In genomic region chr17:8611671-8612298, GRCh38 we compare ENCODE assay signal across 16 cellular contexts. TPM values are rescaled to one million over a fixed set of nuclear protein-coding genes. Genes with fewer than 3 reads are reported as not detected.
A peak's percentile ranks its signal among the peaks of the same experiment; 100 is the strongest.
DNase-seq lines count a peak whose midpoint lies in the region; ATAC-seq and TF ChIP-seq lines count a peak whose summit lies in the region.
"Had no signal": no experiment of that assay in that cellular context is flagged by ENCODE, and none has a peak within 500 bp of the region (broad histone marks: within the 10 kb centered on the region; RNA-seq: fewer than 3 reads in every experiment).

No MANE protein-coding gene starts in this region.

- peaks cover 0 to 9% (median 3%) of the 10 kb centered on the region in 3 donors for H3K36me3 Mint-ChIP-seq in naive thymus-derived CD8-positive, alpha-beta T cell
- H3K36me3 Mint-ChIP-seq: CD8-positive, alpha-beta T cell; T-cell had no signal

- H3K9ac ChIP-seq in KMS-11 = no peak overlapping the region
- H3K9ac ChIP-seq in fibroblast of lung (ENCODE audit: insufficient read depth, low read length) = peak overlapping the region; percentile 23
- H3K9ac ChIP-seq: neural progenitor cell had no signal

- H3K4me3 Mint-ChIP-seq in naive thymus-derived CD8-positive, alpha-beta T cell = no peak overlapping the region
- H3K4me3 Mint-ChIP-seq: activated naive CD8-positive, alpha-beta T cell; CD8-positive, alpha-beta T cell; neural progenitor cell; T-cell had no signal

- H3K27ac Mint-ChIP-seq in naive thymus-derived CD8-positive, alpha-beta T cell = no peak overlapping the region
- H3K27ac Mint-ChIP-seq: activated naive CD8-positive, alpha-beta T cell; CD8-positive, alpha-beta T cell; neural progenitor cell; T-cell had no signal

- H3K4me2 ChIP-seq in KMS-11 = peak overlapping the region; percentile 33; the same call in 1 of the 2 replicates
- H3K4me2 ChIP-seq in fibroblast of lung (ENCODE audit: extremely low read depth, insufficient read depth, low read length) = peak overlapping the region; percentile 76
- H3K4me2 ChIP-seq in osteoblast (ENCODE audit: insufficient read depth, low read length) = peak overlapping the region; percentile 72
- H3K4me2 ChIP-seq: neural progenitor cell had no signal

- H4K20me1 ChIP-seq in KMS-11 (ENCODE audit: insufficient read depth) = no peaks in the 10 kb centered on the region
- H4K20me1 ChIP-seq in fibroblast of lung (ENCODE audit: control insufficient read depth, extremely low read depth, insufficient read depth, low read length) = no peaks in the 10 kb centered on the region
- H4K20me1 ChIP-seq in osteoblast (ENCODE audit: insufficient read depth, low read length) = no peaks in the 10 kb centered on the region

- H3K36me3 ChIP-seq in KMS-11 (ENCODE audit: insufficient read depth) (no peaks in the 10 kb centered on the region), fibroblast of lung (ENCODE audit: control insufficient read depth, insufficient read depth, low read length) (no peaks in the 10 kb centered on the region), osteoblast (ENCODE audit: insufficient read depth, low read length) (no peaks in the 10 kb centered on the region)
- H3K36me3 ChIP-seq: stomach had no signal

- H3K27me3 ChIP-seq in KMS-11 (ENCODE audit: insufficient read depth, low read depth) (no peaks in the 10 kb centered on the region), fibroblast of lung (ENCODE audit: control insufficient read depth, insufficient read depth, low read length) (no peaks in the 10 kb centered on the region), osteoblast (ENCODE audit: insufficient read depth, low read length) (no peaks in the 10 kb centered on the region)
- H3K27me3 ChIP-seq: neural progenitor cell, stomach had no signal

- peaks cover 2 to 22% (median 6%) of the 10 kb centered on the region in 5 donors for H3K27me3 Mint-ChIP-seq in naive thymus-derived CD8-positive, alpha-beta T cell

- TF ChIP-seq CTCF in KMS-11 (conservative IDR thresholded peaks at IDR 0.05; ENCODE audit: low read depth, low read length) = no peak
- peak in 1 of 2 donors; percentile 6 for TF ChIP-seq CTCF in fibroblast of lung (conservative IDR thresholded peaks at IDR 0.05 in 1 of 2, IDR thresholded peaks at IDR 0.05 in 1 of 2; ENCODE audit: low read depth in 1 of 2, low read length in 2 of 2)
- no peak for TF ChIP-seq CTCF in osteoblast (IDR thresholded peaks at IDR 0.05; ENCODE audit: extremely low read depth, low read depth, low read length)

- POLR2A ChIA-PET in naive thymus-derived CD8-positive, alpha-beta T cell (lab: Charles Lee) = no interaction called here

- no peak overlapping the region for H3K4me3 ChIP-seq in KMS-11 (IDR thresholded peaks at IDR 0.05; ENCODE audit: insufficient read depth, low read depth, low read length)
- H3K4me3 ChIP-seq in fibroblast of lung (replicated peaks in 1 of 4; ENCODE audit: control extremely low read depth in 1 of 4, insufficient read depth in 1 of 4, low read depth in 3 of 4, low read length in 4 of 4) = peak overlapping the region; percentile 5 to 62 (median 40)
- H3K4me3 ChIP-seq in osteoblast (ENCODE audit: insufficient read depth, low read length) = peak overlapping the region; percentile 39
- H3K4me3 ChIP-seq: neural progenitor cell had no signal

- H3K27ac ChIP-seq in KMS-11 (no peak overlapping the region), fibroblast of lung (ENCODE audit: insufficient read depth, low read length) (peak overlapping the region; percentile 65), osteoblast (ENCODE audit: low read depth, low read length) (peak overlapping the region; percentile 51)
- H3K27ac ChIP-seq: neural progenitor cell had no signal

- ATAC-seq in GM18909 (IDR thresholded peaks at IDR 0.05; ENCODE audit: poor library complexity, unreplicated experiment) = no peak
- ATAC-seq in naive thymus-derived CD8-positive, alpha-beta T cell = no peak
- ATAC-seq: CD8-positive, alpha-beta T cell; T-cell had no signal

- no peaks in the 10 kb centered on the region for H3K4me1 Mint-ChIP-seq in naive thymus-derived CD8-positive, alpha-beta T cell
- H3K4me1 Mint-ChIP-seq: T-cell had no signal

- H3K4me1 ChIP-seq in KMS-11 (ENCODE audit: low read depth, poor library complexity, severe bottlenecking) (peaks cover 11% of the 10 kb centered on the region), fibroblast of lung (ENCODE audit: control insufficient read depth, extremely low read depth, insufficient read depth, low read length) (peaks cover 7% of the 10 kb centered on the region), osteoblast (ENCODE audit: insufficient read depth, low read length) (peaks cover 26% of the 10 kb centered on the region)

- peak; percentile 50 for DNase-seq in AG08395 (ENCODE audit: low spot score)
- peak; percentile 44 to 88 for DNase-seq in fibroblast of lung (ENCODE audit: low read depth in 2 of 2)
- DNase-seq in osteoblast (ENCODE audit: insufficient read length, low spot score, missing footprints) = no peak
- DNase-seq in mesenteric fat pad (ENCODE audit: low spot score) = no peak
- no peak for DNase-seq in NCI-H526 treated with DMSO at 0.1 percent for 48 hours (lab: John Stamatoyannopoulos, UW)
- DNase-seq in naive thymus-derived CD8-positive, alpha-beta T cell = no peak
- DNase-seq: CD8-positive, alpha-beta T cell; effector CD4-positive, alpha-beta T cell; NCI-H1105; stimulated activated CD4-positive, alpha-beta T cell treated with anti-CD3 and anti-CD28 coated beads, Interleukin-1b, Interleukin-23, amount 100 ng/mL, for 48 hours; stomach; T-cell had no signal

- no peak overlapping the region for H2AFZ ChIP-seq in KMS-11 (ENCODE audit: low read depth)
- H2AFZ ChIP-seq in fibroblast of lung (ENCODE audit: low read length) = peak overlapping the region; percentile 17
- peak overlapping the region; percentile 4 for H2AFZ ChIP-seq in osteoblast (ENCODE audit: low read length)
- H2AFZ ChIP-seq: neural progenitor cell had no signal

- peaks cover 0 to 9% (median 2%) of the 10 kb centered on the region in 9 donors for H3K9me3 Mint-ChIP-seq in naive thymus-derived CD8-positive, alpha-beta T cell

- H3K79me2 ChIP-seq in KMS-11 (ENCODE audit: insufficient read depth, low read depth) = no peaks in the 10 kb centered on the region
- H3K79me2 ChIP-seq in fibroblast of lung (ENCODE audit: control insufficient read depth, insufficient read depth, low read length) = peaks cover 11% of the 10 kb centered on the region
- peaks cover 28% of the 10 kb centered on the region for H3K79me2 ChIP-seq in osteoblast (ENCODE audit: insufficient read depth, low read length)

- H3K9me3 ChIP-seq in fibroblast of lung (ENCODE audit: control insufficient read depth, insufficient read depth, low read depth, low read length) = no peaks in the 10 kb centered on the region
- H3K9me3 ChIP-seq in osteoblast (ENCODE audit: low read depth, low read length) = no peaks in the 10 kb centered on the region

RNA-seq across cellular contexts. Expression of gene MYH10, which starts 18.7 kb away (rescaled TPM):
- total RNA-seq in fibroblast of lung = 100 and 104 TPM in 2 replicates
- 54.6 and 66.2 TPM in 2 replicates for polyA plus RNA-seq in fibroblast of lung
- 56.2 and 63.6 TPM in 2 replicates for polyA plus RNA-seq in fibroblast of lung (2012)
- 41.7 and 72.3 TPM in 2 replicates for polyA minus RNA-seq in fibroblast of lung (ENCODE audit: low replicate concordance)
- total RNA-seq in osteoblast = 40.9 and 41.5 TPM in 2 replicates
- 63.4 TPM for total RNA-seq in mesenteric fat pad
- total RNA-seq in naive thymus-derived CD8-positive, alpha-beta T cell = 1 to 10 TPM; 1.7 to 2.5 TPM
- 1 to 10 TPM in 2 of 3 donors, under 1 TPM in 1; 0.56 to 3.1 (median 1.6) TPM for polyA plus RNA-seq in naive thymus-derived CD8-positive, alpha-beta T cell

Comparison
In these comparisons a context has a peak if more than half of its experiments do, and no peak if none do; other contexts are left out.
1. DNase-seq: peak in AG08395 (single experiment) and fibroblast of lung (2 of 2); none in osteoblast (single experiment), mesenteric fat pad (single experiment), NCI-H526 treated with DMSO at 0.1 percent for 48 hours (single experiment) and naive thymus-derived CD8-positive, alpha-beta T cell (0 of 10).
2. RNA of gene MYH10, which starts 18.7 kb away (total RNA-seq): 100 to 104 TPM in fibroblast of lung, 63.4 TPM in mesenteric fat pad (single experiment) and 40.9 to 41.5 TPM in osteoblast; 1.7 to 2.5 TPM in naive thymus-derived CD8-positive, alpha-beta T cell; every median in the first group is over 10 times any median in the second.
3. Peak in every context shown above with its lines, with median percentiles within 50 percentile points of each other: H3K4me2 ChIP-seq.